In the genomic region with DNA sequence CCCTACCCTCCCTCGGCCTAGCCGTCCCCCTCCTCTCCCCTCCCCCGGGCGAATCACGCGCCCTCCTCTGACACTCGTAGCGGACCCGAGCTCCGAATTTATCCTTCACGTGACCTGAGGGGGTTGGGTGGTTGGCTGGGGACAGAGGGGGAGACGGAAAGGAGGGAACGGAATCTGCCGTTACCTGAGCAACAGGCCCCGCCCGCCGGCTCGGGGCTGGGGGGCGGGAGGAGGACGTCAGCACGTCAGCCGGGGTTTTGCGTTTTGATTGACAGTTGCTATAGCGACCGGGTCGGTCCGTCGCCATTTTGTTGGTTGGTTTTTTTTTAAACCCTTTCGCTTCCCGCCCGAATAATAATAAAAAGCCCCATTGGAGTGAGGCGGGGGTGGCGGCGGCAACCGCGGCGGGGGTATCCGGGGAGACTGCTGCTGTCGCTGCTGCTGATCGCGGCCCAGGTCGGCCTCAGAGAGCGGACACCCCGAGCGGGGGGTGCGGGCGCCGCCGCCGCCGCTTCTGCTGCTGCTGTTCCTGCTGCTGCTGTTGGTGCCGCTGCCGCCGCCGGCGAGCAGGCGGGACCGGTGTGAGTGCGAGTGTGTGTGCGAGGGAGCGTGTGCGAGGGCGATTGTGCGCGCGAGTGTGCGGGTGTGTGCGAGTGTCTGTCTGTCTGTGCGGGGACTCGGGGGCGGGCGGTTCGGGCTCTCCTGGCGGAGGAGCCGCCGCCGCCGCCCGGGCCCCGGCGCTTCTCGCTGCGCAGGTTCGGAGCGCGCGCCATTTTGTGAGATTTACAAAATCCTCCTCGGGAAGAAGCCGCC, we compare ENCODE assay signal across 8 cellular contexts. TPM values are rescaled to one million over a fixed set of nuclear protein-coding genes. Genes with fewer than 3 reads are reported as not detected.
DNase-seq lines count a peak whose midpoint lies in the region; ATAC-seq and TF ChIP-seq lines count a peak whose summit lies in the region.

Gene DYRK1A (plus strand): TSS at position 286 of the 813 bp plus-strand sequence. CDS start 53,602 bp downstream, outside the sequence.

- peak within 1 kb of the TSS; percentile 100 for H3K27ac ChIP-seq in suprapubic skin

- no peak for TF ChIP-seq CTCF in GM06990 (IDR thresholded peaks at IDR 0.05; ENCODE audit: insufficient read depth, low read length, poor library complexity, severe bottlenecking)
- TF ChIP-seq CTCF in suprapubic skin (IDR thresholded peaks at IDR 0.05) = no peak

- no peaks in the 10 kb centered on the region for H3K36me3 Mint-ChIP-seq in activated naive CD4-positive, alpha-beta T cell treated with anti-CD3 and anti-CD28 coated beads, Interleukin-2, amount 50 U/mL, for 24 hours

- TF ChIP-seq POLR2A in suprapubic skin (IDR thresholded peaks at IDR 0.05) = peak in 1 of 2 donors; percentile 65

- peak; percentile 64 for ATAC-seq in HG02588 (IDR thresholded peaks at IDR 0.05; ENCODE audit: unreplicated experiment)
- ATAC-seq in SK-N-SH treated with all-trans-retinoic acid at 6 μM for 48 hours = peak; percentile 86

- no peaks in the 10 kb centered on the region for H3K27me3 ChIP-seq in GM06990 (replicated peaks; ENCODE audit: control insufficient read depth, insufficient read depth, low read length)
- no peaks in the 10 kb centered on the region for H3K27me3 ChIP-seq in suprapubic skin

- H3K36me3 ChIP-seq in GM06990 (ENCODE audit: control insufficient read depth, insufficient read depth, low read length) (no peaks in the 10 kb centered on the region), suprapubic skin (no peaks in the 10 kb centered on the region)

- H3K27me3 Mint-ChIP-seq in activated naive CD4-positive, alpha-beta T cell treated with anti-CD3 and anti-CD28 coated beads, Interleukin-2, amount 50 U/mL, for 24 hours = no peaks in the 10 kb centered on the region

- H3K9me3 ChIP-seq in suprapubic skin = no peaks in the 10 kb centered on the region

- peak within 1 kb of the TSS; percentile 98 for H3K4me3 Mint-ChIP-seq in activated naive CD4-positive, alpha-beta T cell treated with anti-CD3 and anti-CD28 coated beads, Interleukin-2, amount 50 U/mL, for 24 hours

- peak within 1 kb of the TSS; percentile 100 for H3K27ac Mint-ChIP-seq in activated naive CD4-positive, alpha-beta T cell treated with anti-CD3 and anti-CD28 coated beads, Interleukin-2, amount 50 U/mL, for 24 hours

- WGBS in suprapubic skin = 1% methylated on average over 65 of the region's 89 CpGs

- H3K9me3 Mint-ChIP-seq in activated naive CD4-positive, alpha-beta T cell treated with anti-CD3 and anti-CD28 coated beads, Interleukin-2, amount 50 U/mL, for 24 hours = no peaks in the 10 kb centered on the region

- H3K4me1 Mint-ChIP-seq in activated naive CD4-positive, alpha-beta T cell treated with anti-CD3 and anti-CD28 coated beads, Interleukin-2, amount 50 U/mL, for 24 hours = peaks cover 40% of the 10 kb centered on the region

- DNase-seq in GM06990 (ENCODE audit: extremely low read depth, insufficient read length) (peak; percentile 100), NCI-H1092 (lab: John Stamatoyannopoulos, UW) (peak; percentile 100), globus pallidus (ENCODE audit: low spot score) (peak; percentile 100), nucleus accumbens (lab: John Stamatoyannopoulos, UW) (peak; percentile 83 to 99 (median 98)), suprapubic skin (ENCODE audit: low spot score in 2 of 2) (peak; percentile 98 to 99)

- peak; percentile 69 for TF ChIP-seq EP300 in suprapubic skin (IDR thresholded peaks at IDR 0.05)

- peaks cover 41% of the 10 kb centered on the region for H3K4me1 ChIP-seq in suprapubic skin

- H3K4me3 ChIP-seq in GM06990 (replicated peaks; ENCODE audit: low read depth, low read length) (peak within 1 kb of the TSS; percentile 96), suprapubic skin (peak within 1 kb of the TSS; percentile 99)

TF ChIP-seq in SK-N-SH treated with all-trans-retinoic acid at 6 μM for 48 hours, 23 proteins besides CTCF, POLR2A, EP300 and RAD21:
- TF ChIP-seq OSR1 (CRISPR knock-in tag; IDR thresholded peaks at IDR 0.05) = no peak
- no peak for TF ChIP-seq ESRRG (CRISPR knock-in tag; IDR thresholded peaks at IDR 0.05)
- TF ChIP-seq, protein P1, sequence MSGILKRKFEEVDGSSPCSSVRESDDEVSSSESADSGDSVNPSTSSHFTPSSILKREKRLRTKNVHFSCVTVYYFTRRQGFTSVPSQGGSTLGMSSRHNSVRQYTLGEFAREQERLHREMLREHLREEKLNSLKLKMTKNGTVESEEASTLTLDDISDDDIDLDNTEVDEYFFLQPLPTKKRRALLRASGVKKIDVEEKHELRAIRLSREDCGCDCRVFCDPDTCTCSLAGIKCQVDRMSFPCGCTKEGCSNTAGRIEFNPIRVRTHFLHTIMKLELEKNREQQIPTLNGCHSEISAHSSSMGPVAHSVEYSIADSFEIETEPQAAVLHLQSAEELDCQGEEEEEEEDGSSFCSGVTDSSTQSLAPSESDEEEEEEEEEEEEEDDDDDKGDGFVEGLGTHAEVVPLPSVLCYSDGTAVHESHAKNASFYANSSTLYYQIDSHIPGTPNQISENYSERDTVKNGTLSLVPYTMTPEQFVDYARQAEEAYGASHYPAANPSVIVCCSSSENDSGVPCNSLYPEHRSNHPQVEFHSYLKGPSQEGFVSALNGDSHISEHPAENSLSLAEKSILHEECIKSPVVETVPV (CRISPR knock-in tag; IDR thresholded peaks at IDR 0.05) = no peak
- TF ChIP-seq ZFP3 (CRISPR knock-in tag; IDR thresholded peaks at IDR 0.05) = no peak
- no peak; the same call in 1 of the 2 replicates for TF ChIP-seq GLIS3 (CRISPR knock-in tag; IDR thresholded peaks at IDR 0.05)
- TF ChIP-seq PPARA (CRISPR knock-in tag; IDR thresholded peaks at IDR 0.05; ENCODE audit: borderline replicate concordance) = no peak
- TF ChIP-seq ZNF8 (CRISPR knock-in tag; IDR thresholded peaks at IDR 0.05) = no peak
- no peak for TF ChIP-seq RARB (CRISPR knock-in tag; IDR thresholded peaks at IDR 0.05)
- TF ChIP-seq SNAI2 (CRISPR knock-in tag; IDR thresholded peaks at IDR 0.05) = no peak
- TF ChIP-seq TOX (CRISPR knock-in tag; IDR thresholded peaks at IDR 0.05; ENCODE audit: borderline replicate concordance) = no peak
- TF ChIP-seq, protein P2, sequence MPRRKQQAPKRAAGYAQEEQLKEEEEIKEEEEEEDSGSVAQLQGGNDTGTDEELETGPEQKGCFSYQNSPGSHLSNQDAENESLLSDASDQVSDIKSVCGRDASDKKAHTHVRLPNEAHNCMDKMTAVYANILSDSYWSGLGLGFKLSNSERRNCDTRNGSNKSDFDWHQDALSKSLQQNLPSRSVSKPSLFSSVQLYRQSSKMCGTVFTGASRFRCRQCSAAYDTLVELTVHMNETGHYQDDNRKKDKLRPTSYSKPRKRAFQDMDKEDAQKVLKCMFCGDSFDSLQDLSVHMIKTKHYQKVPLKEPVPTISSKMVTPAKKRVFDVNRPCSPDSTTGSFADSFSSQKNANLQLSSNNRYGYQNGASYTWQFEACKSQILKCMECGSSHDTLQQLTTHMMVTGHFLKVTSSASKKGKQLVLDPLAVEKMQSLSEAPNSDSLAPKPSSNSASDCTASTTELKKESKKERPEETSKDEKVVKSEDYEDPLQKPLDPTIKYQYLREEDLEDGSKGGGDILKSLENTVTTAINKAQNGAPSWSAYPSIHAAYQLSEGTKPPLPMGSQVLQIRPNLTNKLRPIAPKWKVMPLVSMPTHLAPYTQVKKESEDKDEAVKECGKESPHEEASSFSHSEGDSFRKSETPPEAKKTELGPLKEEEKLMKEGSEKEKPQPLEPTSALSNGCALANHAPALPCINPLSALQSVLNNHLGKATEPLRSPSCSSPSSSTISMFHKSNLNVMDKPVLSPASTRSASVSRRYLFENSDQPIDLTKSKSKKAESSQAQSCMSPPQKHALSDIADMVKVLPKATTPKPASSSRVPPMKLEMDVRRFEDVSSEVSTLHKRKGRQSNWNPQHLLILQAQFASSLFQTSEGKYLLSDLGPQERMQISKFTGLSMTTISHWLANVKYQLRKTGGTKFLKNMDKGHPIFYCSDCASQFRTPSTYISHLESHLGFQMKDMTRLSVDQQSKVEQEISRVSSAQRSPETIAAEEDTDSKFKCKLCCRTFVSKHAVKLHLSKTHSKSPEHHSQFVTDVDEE (CRISPR knock-in tag; IDR thresholded peaks at IDR 0.05) = no peak
- TF ChIP-seq, protein P3, sequence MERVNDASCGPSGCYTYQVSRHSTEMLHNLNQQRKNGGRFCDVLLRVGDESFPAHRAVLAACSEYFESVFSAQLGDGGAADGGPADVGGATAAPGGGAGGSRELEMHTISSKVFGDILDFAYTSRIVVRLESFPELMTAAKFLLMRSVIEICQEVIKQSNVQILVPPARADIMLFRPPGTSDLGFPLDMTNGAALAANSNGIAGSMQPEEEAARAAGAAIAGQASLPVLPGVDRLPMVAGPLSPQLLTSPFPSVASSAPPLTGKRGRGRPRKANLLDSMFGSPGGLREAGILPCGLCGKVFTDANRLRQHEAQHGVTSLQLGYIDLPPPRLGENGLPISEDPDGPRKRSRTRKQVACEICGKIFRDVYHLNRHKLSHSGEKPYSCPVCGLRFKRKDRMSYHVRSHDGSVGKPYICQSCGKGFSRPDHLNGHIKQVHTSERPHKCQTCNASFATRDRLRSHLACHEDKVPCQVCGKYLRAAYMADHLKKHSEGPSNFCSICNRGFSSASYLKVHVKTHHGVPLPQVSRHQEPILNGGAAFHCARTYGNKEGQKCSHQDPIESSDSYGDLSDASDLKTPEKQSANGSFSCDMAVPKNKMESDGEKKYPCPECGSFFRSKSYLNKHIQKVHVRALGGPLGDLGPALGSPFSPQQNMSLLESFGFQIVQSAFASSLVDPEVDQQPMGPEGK (CRISPR knock-in tag; IDR thresholded peaks at IDR 0.05; ENCODE audit: borderline replicate concordance) = no peak
- no peak for TF ChIP-seq TCF4 (CRISPR knock-in tag; IDR thresholded peaks at IDR 0.05; ENCODE audit: borderline replicate concordance)
- no peak for TF ChIP-seq BACH2 (CRISPR knock-in tag; IDR thresholded peaks at IDR 0.05; ENCODE audit: borderline replicate concordance)
- TF ChIP-seq CSDC2 (CRISPR knock-in tag; IDR thresholded peaks at IDR 0.05) = no peak
- no peak for TF ChIP-seq ZNF565 (CRISPR knock-in tag; conservative IDR thresholded peaks at IDR 0.05; ENCODE audit: low read depth)
- no peak for TF ChIP-seq ZNF70 (CRISPR knock-in tag; IDR thresholded peaks at IDR 0.05)
- no peak for TF ChIP-seq CREB5 (CRISPR knock-in tag; IDR thresholded peaks at IDR 0.05; ENCODE audit: low read depth)
- no peak for TF ChIP-seq ZC3H10 (CRISPR knock-in tag; IDR thresholded peaks at IDR 0.05)

RNA-seq across cellular contexts. Expression of gene DYRK1A, which starts in this region (rescaled TPM):
- 100 to 1,000 TPM in 1 of 4 donors, 10 to 100 TPM in 3; 76.5 to 105 (median 91.3) TPM for total RNA-seq in suprapubic skin

Comparison
In these comparisons a context has a peak if more than half of its experiments do, and no peak if none do; other contexts are left out.
1. Peak in every context shown above with its lines: DNase-seq, ATAC-seq, H3K4me3 ChIP-seq and H3K27ac ChIP-seq.